Comparison of ENCODE assay signal across 8 cellular contexts in the genomic region with DNA sequence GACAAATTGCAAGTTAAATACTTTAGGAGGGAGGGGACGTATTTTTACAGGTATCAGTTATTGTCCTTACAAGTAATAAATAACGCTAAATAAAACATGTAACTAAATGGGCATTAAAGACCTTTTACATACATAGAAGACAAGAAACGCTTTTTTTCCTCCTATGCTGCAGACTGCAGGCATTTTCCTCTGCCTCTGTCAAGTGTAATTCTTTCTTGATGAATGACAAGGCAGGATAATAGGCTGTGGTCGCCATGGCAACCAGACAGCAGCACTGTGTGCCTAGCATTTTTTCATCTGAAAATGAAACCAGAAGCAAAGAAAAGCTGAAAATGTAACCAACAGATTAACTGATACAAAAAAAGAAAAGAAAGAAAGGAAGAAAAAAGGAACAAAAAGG. TPM values are rescaled to one million over a fixed set of nuclear protein-coding genes. Genes with fewer than 3 reads are reported as not detected.
DNase-seq lines count a peak whose midpoint lies in the region; ATAC-seq, FAIRE-seq and TF ChIP-seq lines count a peak whose summit lies in the region.

No MANE protein-coding gene starts in this region.

- POLR2A ChIA-PET in HEK293T (lab: Yijun Ruan, JAX) = no interaction called here

- no peak for FAIRE-seq in bronchial epithelial cell (lab: Jason Lieb, UNC)

- no peaks in the 10 kb centered on the region for H3K4me1 Mint-ChIP-seq in immature natural killer cell

- H3K9me3 Mint-ChIP-seq in immature natural killer cell = peaks cover 0 to 2% (median 0%) of the 10 kb centered on the region in 6 donors

- intact Hi-C loops in left lung (cut with DNase I) = no loop called here

- H3K4me3 ChIP-seq in bronchial epithelial cell (ENCODE audit: low read depth, low read length) = no peak overlapping the region
- no peak overlapping the region for H3K4me3 ChIP-seq in left lung

- H3K4me3 Mint-ChIP-seq in immature natural killer cell = no peak overlapping the region

- no peak overlapping the region for H3K27ac Mint-ChIP-seq in immature natural killer cell

- no peak for TF ChIP-seq CTCF in bronchial epithelial cell (IDR thresholded peaks at IDR 0.05; ENCODE audit: insufficient read depth, low read length, severe bottlenecking)
- TF ChIP-seq CTCF in left lung (IDR thresholded peaks at IDR 0.05) = no peak

- CTCF ChIA-PET in HEK293T (lab: Yijun Ruan, JAX) = no interaction called here

- no peaks in the 10 kb centered on the region for H3K27me3 ChIP-seq in bronchial epithelial cell (ENCODE audit: control insufficient read depth, insufficient read depth, low read length)
- H3K27me3 ChIP-seq in left lung = no peaks in the 10 kb centered on the region

- no peak overlapping the region for H3K27ac ChIP-seq in left lung

- no peaks in the 10 kb centered on the region for H3K9me3 ChIP-seq in left lung

- H3K36me3 ChIP-seq in bronchial epithelial cell (ENCODE audit: control insufficient read depth, insufficient read depth, low read length) (no peaks in the 10 kb centered on the region), left lung (no peaks in the 10 kb centered on the region)

- H3K4me1 ChIP-seq in left lung = no peaks in the 10 kb centered on the region

- DNase-seq in Daoy (ENCODE audit: low read depth) (peak; percentile 81), NCI-H1105 (lab: John Stamatoyannopoulos, UW) (peak; percentile 89), bronchial epithelial cell (ENCODE audit: low read depth) (peak; percentile 43), left lung (peak in 1 of 2 donors; percentile 66), immature natural killer cell (no peak), mesenteric fat pad (ENCODE audit: low spot score) (no peak), HEK293T (ENCODE audit: extremely low spot score) (no peak), KG1 (lab: John Stamatoyannopoulos, UW) (no peak)

- ATAC-seq in left lung = peak; percentile 59

- peaks cover 0 to 8% (median 5%) of the 10 kb centered on the region in 3 donors for H3K27me3 Mint-ChIP-seq in immature natural killer cell (ENCODE audit: low read depth in 3 of 3)

- H3K36me3 Mint-ChIP-seq in immature natural killer cell = no peaks in the 10 kb centered on the region

TF ChIP-seq in HEK293T, 16 proteins besides CTCF, POLR2A, EP300 and RAD21:
- TF ChIP-seq FOXK2 (IDR thresholded peaks at IDR 0.05) = no peak
- no peak for TF ChIP-seq CTBP1 (IDR thresholded peaks at IDR 0.05; ENCODE audit: borderline replicate concordance)
- TF ChIP-seq NFRKB (IDR thresholded peaks at IDR 0.05) = no peak
- TF ChIP-seq TARDBP (IDR thresholded peaks at IDR 0.05) = no peak
- TF ChIP-seq ELF4 (IDR thresholded peaks at IDR 0.05) = no peak
- TF ChIP-seq BHLHE40 (IDR thresholded peaks at IDR 0.05; ENCODE audit: borderline replicate concordance) = no peak
- no peak for TF ChIP-seq FOXA1 (IDR thresholded peaks at IDR 0.05)
- TF ChIP-seq FOXM1 (IDR thresholded peaks at IDR 0.05; ENCODE audit: borderline replicate concordance) = no peak
- TF ChIP-seq, protein P1, sequence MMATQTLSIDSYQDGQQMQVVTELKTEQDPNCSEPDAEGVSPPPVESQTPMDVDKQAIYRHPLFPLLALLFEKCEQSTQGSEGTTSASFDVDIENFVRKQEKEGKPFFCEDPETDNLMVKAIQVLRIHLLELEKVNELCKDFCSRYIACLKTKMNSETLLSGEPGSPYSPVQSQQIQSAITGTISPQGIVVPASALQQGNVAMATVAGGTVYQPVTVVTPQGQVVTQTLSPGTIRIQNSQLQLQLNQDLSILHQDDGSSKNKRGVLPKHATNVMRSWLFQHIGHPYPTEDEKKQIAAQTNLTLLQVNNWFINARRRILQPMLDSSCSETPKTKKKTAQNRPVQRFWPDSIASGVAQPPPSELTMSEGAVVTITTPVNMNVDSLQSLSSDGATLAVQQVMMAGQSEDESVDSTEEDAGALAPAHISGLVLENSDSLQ (IDR thresholded peaks at IDR 0.05) = no peak
- TF ChIP-seq SUZ12 (IDR thresholded peaks at IDR 0.05) = no peak
- no peak for TF ChIP-seq ARNT (IDR thresholded peaks at IDR 0.05)
- no peak for TF ChIP-seq HDGF (IDR thresholded peaks at IDR 0.05; ENCODE audit: borderline replicate concordance)
- TF ChIP-seq SP1 (IDR thresholded peaks at IDR 0.05) = no peak

RNA-seq across cellular contexts. Expression of a gene that starts 46.1 kb away (rescaled TPM):
- total RNA-seq in Daoy (2014; rRNA removed; shearing (Covaris generic)) = 0.34 TPM in 1 of 2 replicates, not detected in the other
- total RNA-seq in bronchial epithelial cell = not detected in 2 replicates
- under 1 TPM; 0.55 to 0.79 TPM for total RNA-seq in left lung
- polyA plus RNA-seq in immature natural killer cell = not detected
- total RNA-seq in mesenteric fat pad = 0.67 TPM

Comparison
In these comparisons a context has a peak if more than half of its experiments do, and no peak if none do; other contexts are left out.
1. DNase-seq: peak in Daoy (single experiment), NCI-H1105 (single experiment) and bronchial epithelial cell (single experiment); none in immature natural killer cell (0 of 3), mesenteric fat pad (single experiment), HEK293T (single experiment) and KG1 (single experiment).